8 cellular contexts compared by ENCODE assay signal in the genomic region with DNA sequence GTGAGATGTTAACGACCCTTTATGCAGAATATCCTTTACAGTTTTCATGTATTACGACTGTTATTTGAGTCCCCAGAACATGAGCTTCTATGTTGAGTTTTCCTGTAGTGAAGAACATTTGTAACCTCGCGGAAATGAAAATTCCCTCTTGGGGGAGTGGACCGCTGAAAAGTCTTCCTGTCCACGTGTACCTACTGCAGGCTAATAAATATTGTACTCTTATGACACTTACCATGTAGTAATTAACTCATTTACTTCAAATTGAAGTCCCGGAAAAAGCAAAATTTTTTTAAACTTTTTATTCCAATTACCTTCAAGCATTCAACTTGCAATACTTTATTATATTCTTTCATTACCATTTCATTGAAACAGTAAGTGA. TPM values are rescaled to one million over a fixed set of nuclear protein-coding genes. Genes with fewer than 3 reads are reported as not detected.
DNase-seq lines count a peak whose midpoint lies in the region; ATAC-seq and TF ChIP-seq lines count a peak whose summit lies in the region.

No MANE protein-coding gene starts in this region.

- peak overlapping the region; percentile 15 to 67 for H3K27ac ChIP-seq in liver (ENCODE audit: low read depth in 1 of 2, low read length in 2 of 2)

- H3K27me3 ChIP-seq in adipocyte (replicated peaks; ENCODE audit: control insufficient read depth, insufficient read depth, low read length) (no peaks in the 10 kb centered on the region), liver (ENCODE audit: control insufficient read depth in 4 of 4, insufficient read depth in 4 of 4, low read length in 3 of 4) (no peaks in the 10 kb centered on the region)

- peaks cover 2% of the 10 kb centered on the region for H3K36me3 Mint-ChIP-seq in activated naive CD4-positive, alpha-beta T cell treated with anti-CD3 and anti-CD28 coated beads for 36 hours (ENCODE audit: low read depth)
- peaks cover 7% of the 10 kb centered on the region for H3K36me3 Mint-ChIP-seq in type B pancreatic cell

- H3K4me1 Mint-ChIP-seq in activated naive CD4-positive, alpha-beta T cell treated with anti-CD3 and anti-CD28 coated beads for 36 hours (ENCODE audit: low read depth) = peaks cover 46% of the 10 kb centered on the region
- H3K4me1 Mint-ChIP-seq in type B pancreatic cell (ENCODE audit: unreplicated experiment) = peaks cover 16% of the 10 kb centered on the region

- peak overlapping the region; percentile 94 for H3K9ac ChIP-seq in adipocyte (ENCODE audit: low read length)
- peak overlapping the region; percentile 91 for H3K9ac ChIP-seq in liver (ENCODE audit: low read depth in 1 of 2, low read length in 2 of 2)

- TF ChIP-seq CTCF in liver (IDR thresholded peaks at IDR 0.05; ENCODE audit: low read depth, low read length, missing input control) (no peak), type B pancreatic cell (conservative IDR thresholded peaks at IDR 0.05) (no peak)

- H3K4me3 Mint-ChIP-seq in activated naive CD4-positive, alpha-beta T cell treated with anti-CD3 and anti-CD28 coated beads for 36 hours = peak overlapping the region; percentile 95
- peak overlapping the region; percentile 98 for H3K4me3 Mint-ChIP-seq in type B pancreatic cell

- H3K4me3 ChIP-seq in adipocyte (ENCODE audit: low read length) = peak overlapping the region; percentile 100
- peak overlapping the region; percentile 71 to 97 (median 86) for H3K4me3 ChIP-seq in liver (ENCODE audit: low read depth in 1 of 3, low read length in 3 of 3)

- peak in 1 of 2 donors; percentile 5 for TF ChIP-seq RAD21 in liver (IDR thresholded peaks at IDR 0.05)

- H3K9me3 Mint-ChIP-seq in activated naive CD4-positive, alpha-beta T cell treated with anti-CD3 and anti-CD28 coated beads for 36 hours = no peaks in the 10 kb centered on the region
- H3K9me3 Mint-ChIP-seq in type B pancreatic cell = no peaks in the 10 kb centered on the region

- no peaks in the 10 kb centered on the region for H3K27me3 Mint-ChIP-seq in activated naive CD4-positive, alpha-beta T cell treated with anti-CD3 and anti-CD28 coated beads for 36 hours (ENCODE audit: low read depth)
- no peaks in the 10 kb centered on the region for H3K27me3 Mint-ChIP-seq in type B pancreatic cell

- WGBS in liver = 4% methylated on average over 7 of the region's 7 CpGs

- H3K4me1 ChIP-seq in adipocyte (ENCODE audit: control insufficient read depth, insufficient read depth, low read length) = peaks cover 23% of the 10 kb centered on the region
- peaks cover 8 to 25% (median 18%) of the 10 kb centered on the region in 4 donors for H3K4me1 ChIP-seq in liver (ENCODE audit: control insufficient read depth in 4 of 4, insufficient read depth in 4 of 4, low read length in 3 of 4)

- no peaks in the 10 kb centered on the region for H3K36me3 ChIP-seq in adipocyte (ENCODE audit: control insufficient read depth, insufficient read depth, low read length, severe bottlenecking)
- H3K36me3 ChIP-seq in liver (ENCODE audit: control insufficient read depth in 4 of 4, insufficient read depth in 3 of 4, low read depth in 1 of 4, low read length in 3 of 4) = no peaks in the 10 kb centered on the region

- intact Hi-C loops in activated naive CD4-positive, alpha-beta T cell treated with anti-CD3 and anti-CD28 coated beads for 36 hours (cut with micrococcal nuclease) = loop anchor here (1.0 to 10.0 kb wide), 13 partner anchors 21 to 1827 kb away; partner anchors contain the start of genes ACYP2, CHAC2, EML6 and PPP4R3B
- intact Hi-C loops in head of caudate nucleus (cut with DNase I) = no loop called here

- H3K9me3 ChIP-seq in adipocyte (ENCODE audit: control insufficient read depth, low read length) (no peaks in the 10 kb centered on the region), liver (ENCODE audit: control insufficient read depth in 4 of 4, low read length in 3 of 4) (no peaks in the 10 kb centered on the region)

- no peak for ATAC-seq in HG03439 (IDR thresholded peaks at IDR 0.05; ENCODE audit: unreplicated experiment)

- H3K27ac Mint-ChIP-seq in activated naive CD4-positive, alpha-beta T cell treated with anti-CD3 and anti-CD28 coated beads for 36 hours = peak overlapping the region; percentile 89
- H3K27ac Mint-ChIP-seq in type B pancreatic cell = peak overlapping the region; percentile 90

- no peak for DNase-seq in activated naive CD4-positive, alpha-beta T cell treated with anti-CD3 and anti-CD28 coated beads for 36 hours
- no peak for DNase-seq in activated naive CD4-positive, alpha-beta T cell (lab: John Stamatoyannopoulos, UW)
- DNase-seq in adipocyte (ENCODE audit: low read depth) (no peak), type B pancreatic cell (ENCODE audit: extremely low spot score, unreplicated experiment) (no peak), head of caudate nucleus (no peak), NCI-H1417 treated with DMSO at 0.1 percent for 48 hours (lab: John Stamatoyannopoulos, UW) (no peak)

- CTCF ChIA-PET in activated naive CD4-positive, alpha-beta T cell treated with anti-CD3 and anti-CD28 coated beads for 36 hours (lab: Charles Lee) = no interaction called here

TF ChIP-seq in liver, 16 proteins besides CTCF, POLR2A, EP300 and RAD21 (continues in another document):
- no peak for TF ChIP-seq RXRA (IDR thresholded peaks at IDR 0.05)
- no peak for TF ChIP-seq GABPA (IDR thresholded peaks at IDR 0.05 in 1 of 2, conservative IDR thresholded peaks at IDR 0.05 in 1 of 2)
- no peak for TF ChIP-seq FOXA2 (IDR thresholded peaks at IDR 0.05)
- TF ChIP-seq, protein P1, sequence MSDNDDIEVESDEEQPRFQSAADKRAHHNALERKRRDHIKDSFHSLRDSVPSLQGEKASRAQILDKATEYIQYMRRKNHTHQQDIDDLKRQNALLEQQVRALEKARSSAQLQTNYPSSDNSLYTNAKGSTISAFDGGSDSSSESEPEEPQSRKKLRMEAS (IDR thresholded peaks at IDR 0.05) = no peak
- TF ChIP-seq FOXA1 (IDR thresholded peaks at IDR 0.05) = no peak
- TF ChIP-seq, protein P2, sequence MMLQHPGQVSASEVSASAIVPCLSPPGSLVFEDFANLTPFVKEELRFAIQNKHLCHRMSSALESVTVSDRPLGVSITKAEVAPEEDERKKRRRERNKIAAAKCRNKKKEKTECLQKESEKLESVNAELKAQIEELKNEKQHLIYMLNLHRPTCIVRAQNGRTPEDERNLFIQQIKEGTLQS (IDR thresholded peaks at IDR 0.05) = no peak
- TF ChIP-seq JUND (IDR thresholded peaks at IDR 0.05) = no peak
- TF ChIP-seq, protein P3, sequence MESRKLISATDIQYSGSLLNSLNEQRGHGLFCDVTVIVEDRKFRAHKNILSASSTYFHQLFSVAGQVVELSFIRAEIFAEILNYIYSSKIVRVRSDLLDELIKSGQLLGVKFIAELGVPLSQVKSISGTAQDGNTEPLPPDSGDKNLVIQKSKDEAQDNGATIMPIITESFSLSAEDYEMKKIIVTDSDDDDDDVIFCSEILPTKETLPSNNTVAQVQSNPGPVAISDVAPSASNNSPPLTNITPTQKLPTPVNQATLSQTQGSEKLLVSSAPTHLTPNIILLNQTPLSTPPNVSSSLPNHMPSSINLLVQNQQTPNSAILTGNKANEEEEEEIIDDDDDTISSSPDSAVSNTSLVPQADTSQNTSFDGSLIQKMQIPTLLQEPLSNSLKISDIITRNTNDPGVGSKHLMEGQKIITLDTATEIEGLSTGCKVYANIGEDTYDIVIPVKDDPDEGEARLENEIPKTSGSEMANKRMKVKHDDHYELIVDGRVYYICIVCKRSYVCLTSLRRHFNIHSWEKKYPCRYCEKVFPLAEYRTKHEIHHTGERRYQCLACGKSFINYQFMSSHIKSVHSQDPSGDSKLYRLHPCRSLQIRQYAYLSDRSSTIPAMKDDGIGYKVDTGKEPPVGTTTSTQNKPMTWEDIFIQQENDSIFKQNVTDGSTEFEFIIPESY (IDR thresholded peaks at IDR 0.05) = no peak
- no peak for TF ChIP-seq TAF1 (conservative IDR thresholded peaks at IDR 0.05)
- no peak for TF ChIP-seq HNF4G (IDR thresholded peaks at IDR 0.05)
- TF ChIP-seq SP1 (IDR thresholded peaks at IDR 0.05) = no peak
- TF ChIP-seq EGR1 (IDR thresholded peaks at IDR 0.05; ENCODE audit: low read depth in 2 of 2) = no peak
- no peak for TF ChIP-seq HNF4A (conservative IDR thresholded peaks at IDR 0.05)
- no peak for TF ChIP-seq NR2F2 (IDR thresholded peaks at IDR 0.05)
- TF ChIP-seq YY1 (IDR thresholded peaks at IDR 0.05) = no peak

RNA-seq across cellular contexts. Expression of gene ERLEC1, which starts 1.1 kb away (rescaled TPM):
- total RNA-seq in activated naive CD4-positive, alpha-beta T cell treated with anti-CD3 and anti-CD28 coated beads for 36 hours = 10 to 100 TPM; 16.7 to 18.5 TPM
- total RNA-seq in liver (10 to 100 TPM; 28.8 to 30.1 TPM), type B pancreatic cell (ENCODE audit: low replicate concordance) (41.7 and 43.8 TPM in 2 replicates)
- 10 to 100 TPM; 30.6 to 32.0 TPM for polyA plus RNA-seq in liver

RNA-seq across cellular contexts. Expression of gene ASB3, which starts 1.1 kb away (rescaled TPM):
- 10 to 100 TPM; 17.2 to 19.1 TPM for total RNA-seq in activated naive CD4-positive, alpha-beta T cell treated with anti-CD3 and anti-CD28 coated beads for 36 hours
- total RNA-seq in liver (10 to 100 TPM; 12.8 to 13.6 TPM), type B pancreatic cell (ENCODE audit: low replicate concordance) (16.8 and 47.7 TPM in 2 replicates)
- polyA plus RNA-seq in liver = 1 to 10 TPM; 2.7 to 4.6 TPM

RNA-seq across cellular contexts. Expression of gene CHAC2, which starts 20.3 kb away (rescaled TPM):
- 10 to 100 TPM; 11.5 to 12.4 TPM for total RNA-seq in activated naive CD4-positive, alpha-beta T cell treated with anti-CD3 and anti-CD28 coated beads for 36 hours
- 1 to 10 TPM; 2.6 to 7.0 TPM for total RNA-seq in liver
- 1 to 10 TPM; 3.1 to 5.6 TPM for polyA plus RNA-seq in liver
- total RNA-seq in type B pancreatic cell (ENCODE audit: low replicate concordance) = 2.0 and 4.7 TPM in 2 replicates
